Comparison of ENCODE assay signal across 10 cellular contexts in genomic region chr16:85571563-85571812, GRCh38. TPM values are rescaled to one million over a fixed set of nuclear protein-coding genes. Genes with fewer than 3 reads are reported as not detected.
DNase-seq lines count a peak whose midpoint lies in the region; ATAC-seq, FAIRE-seq and TF ChIP-seq lines count a peak whose summit lies in the region.
"Had no signal": no experiment of that assay in that cellular context is flagged by ENCODE, and none has a peak within 500 bp of the region (broad histone marks: within the 10 kb centered on the region; RNA-seq: fewer than 3 reads in every experiment).

No MANE protein-coding gene starts in this region.

- DNase-seq in GM12891 (ENCODE audit: insufficient read length, low spot score) (no peak), Peyer's patch (no peak), mesothelial cell of epicardium (ENCODE audit: low spot score in 2 of 2, unreplicated experiment in 2 of 2) (no peak), NCI-H82 treated with DMSO at 0.1 percent for 48 hours (lab: John Stamatoyannopoulos, UW; ENCODE audit: unreplicated experiment) (no peak), brain microvascular endothelial cell (no peak), GM10266 (ENCODE audit: extremely low spot score) (no peak)
- DNase-seq: midbrain had no signal

- in situ Hi-C loops in brain microvascular endothelial cell (cut with HindIII; ENCODE audit: low pct_ligation_motif_present, low sequenced_read_pairs) = no loop called here

- no peaks in the 10 kb centered on the region for H3K9me3 Mint-ChIP-seq in mesothelial cell of epicardium

- H3K4me1 ChIP-seq in Peyer's patch = peaks cover 12 to 72% (median 39%) of the 10 kb centered on the region in 4 donors

- no peaks in the 10 kb centered on the region for H3K36me3 ChIP-seq in Peyer's patch
- H3K36me3 ChIP-seq in brain microvascular endothelial cell (replicated peaks) = no peaks in the 10 kb centered on the region

- TF ChIP-seq POLR2A in GM12891 (IDR thresholded peaks at IDR 0.05; ENCODE audit: low read depth, low read length) (0 out of 2 replicates have a peak, but pooled peaks have one; percentile 37), Peyer's patch (IDR thresholded peaks at IDR 0.05) (no peak)

- no peaks in the 10 kb centered on the region for H3K36me3 Mint-ChIP-seq in mesothelial cell of epicardium
- H3K36me3 Mint-ChIP-seq: CD4-positive, CD25-positive, alpha-beta regulatory T cell had no signal

- H3K27me3 ChIP-seq in Peyer's patch = no peaks in the 10 kb centered on the region
- H3K27me3 ChIP-seq in brain microvascular endothelial cell (replicated peaks) = no peaks in the 10 kb centered on the region

- H3K4me3 Mint-ChIP-seq in mesothelial cell of epicardium = no peak overlapping the region

- TF ChIP-seq CTCF in 22Rv1 (IDR thresholded peaks at IDR 0.05) = no peak
- TF ChIP-seq CTCF in Peyer's patch (IDR thresholded peaks at IDR 0.05) = no peak
- no peak for TF ChIP-seq CTCF in mesothelial cell of epicardium (IDR thresholded peaks at IDR 0.05; ENCODE audit: unreplicated experiment)
- no peak for TF ChIP-seq CTCF in brain microvascular endothelial cell (IDR thresholded peaks at IDR 0.05; ENCODE audit: low read depth, low read length, missing control alignments)
- no peak for TF ChIP-seq CTCF in GM10266 (IDR thresholded peaks at IDR 0.05; ENCODE audit: control insufficient read depth, insufficient read depth, low read depth, missing control alignments)

- FAIRE-seq in GM12891 (lab: Jason Lieb, UNC) = no peak

- ATAC-seq in HG03469 (IDR thresholded peaks at IDR 0.05; ENCODE audit: unreplicated experiment) = no peak

- H3K27me3 Mint-ChIP-seq in mesothelial cell of epicardium (ENCODE audit: low read depth) = no peaks in the 10 kb centered on the region
- H3K27me3 Mint-ChIP-seq: CD4-positive, CD25-positive, alpha-beta regulatory T cell had no signal

- peak overlapping the region; percentile 91 for H3K27ac Mint-ChIP-seq in mesothelial cell of epicardium

- H3K4me3 ChIP-seq in Peyer's patch (no peak overlapping the region), brain microvascular endothelial cell (ENCODE audit: low read depth, low read length) (no peak overlapping the region)

- H3K27ac ChIP-seq in 22Rv1 (peak overlapping the region; percentile 62), Peyer's patch (peak overlapping the region in 3 of 4 donors; percentile 36 to 72 (median 47)), brain microvascular endothelial cell (no peak overlapping the region)

- peaks cover 70% of the 10 kb centered on the region for H3K4me1 Mint-ChIP-seq in mesothelial cell of epicardium

- H3K9me3 ChIP-seq in Peyer's patch = no peaks in the 10 kb centered on the region

TF ChIP-seq in GM12891, 5 proteins besides CTCF, POLR2A, EP300 and RAD21:
- TF ChIP-seq SPI1 (IDR thresholded peaks at IDR 0.05; ENCODE audit: low read depth, low read length) (no peak), PAX5 (IDR thresholded peaks at IDR 0.05; ENCODE audit: insufficient read depth, low read length, severe bottlenecking) (no peak), TAF1 (IDR thresholded peaks at IDR 0.05; ENCODE audit: low read depth, low read length) (no peak), POLR2AphosphoS5 (IDR thresholded peaks at IDR 0.05; ENCODE audit: low read depth, low read length) (no peak), POU2F2 (IDR thresholded peaks at IDR 0.05; ENCODE audit: low read depth, low read length) (no peak)

RNA-seq across cellular contexts. Expression of gene GSE1, which starts 41.6 kb away (rescaled TPM):
- 18.7 TPM for polyA plus RNA-seq in GM12891 (2012; ENCODE audit: low read depth, missing spikeins)
- total RNA-seq in Peyer's patch (100 to 1,000 TPM in 3 of 4 donors, 10 to 100 TPM in 1; 79.7 to 196 (median 143) TPM), mesothelial cell of epicardium (193 to 218 TPM (median 208 TPM) in 3 replicates)
